In the genomic region with DNA sequence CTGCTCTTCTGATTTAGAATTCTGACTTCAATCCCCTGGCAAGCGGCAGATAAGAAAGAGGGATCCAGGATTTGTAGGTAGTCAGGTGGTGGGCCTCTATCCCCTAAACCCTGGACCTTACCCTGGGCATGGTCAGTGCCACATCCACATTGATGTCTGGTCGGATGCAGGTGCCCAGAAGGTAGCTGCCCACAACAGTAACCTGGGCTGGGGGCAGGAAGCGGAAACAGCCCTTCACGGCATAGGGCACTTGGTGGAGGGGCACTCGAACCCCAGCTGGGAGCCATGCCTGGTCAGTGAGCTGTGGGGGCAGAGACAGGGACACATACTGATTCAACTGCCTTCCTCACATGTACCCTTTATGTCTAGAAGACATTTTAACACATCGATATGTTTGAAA, we compare ENCODE assay signal across 21 cellular contexts. TPM values are rescaled to one million over a fixed set of nuclear protein-coding genes. Genes with fewer than 3 reads are reported as not detected.
DNase-seq lines count a peak whose midpoint lies in the region; ATAC-seq and TF ChIP-seq lines count a peak whose summit lies in the region.
"Had no signal": no experiment of that assay in that cellular context is flagged by ENCODE, and none has a peak within 500 bp of the region (broad histone marks: within the 10 kb centered on the region; RNA-seq: fewer than 3 reads in every experiment).

No MANE protein-coding gene starts in this region.

- no peak overlapping the region for H3K27ac ChIP-seq in mammary epithelial cell (ENCODE audit: insufficient read depth, low read depth, low read length)
- H3K27ac ChIP-seq in GM23248, result no peak overlapping the region
- H3K27ac ChIP-seq: BLaER1 treated with 17β-estradiol and CSF1 and Interleukin-3, amounts not matched to agents 10 nM and 100 nM; Peyer's patch had no signal

- H3K4me1 ChIP-seq in mammary epithelial cell (ENCODE audit: insufficient read depth, low read length) (peaks cover 20% of the 10 kb centered on the region), GM23248 (ENCODE audit: insufficient read depth) (peaks cover 18% of the 10 kb centered on the region; the same call in 1 of the 2 replicates)

- H3K27ac Mint-ChIP-seq in MCF 10A (ENCODE audit: low read depth, unreplicated experiment), result peak overlapping the region; percentile 23
- H3K27ac Mint-ChIP-seq in activated T-helper 17 cell treated with anti-CD3 and anti-CD28 coated beads, Interleukin-2, amount 50 U/mL, for 72 hours, result peak overlapping the region; percentile 64
- H3K27ac Mint-ChIP-seq in natural killer cell treated with Interleukin-12 subunit alpha and Interleukin-12 subunit beta and Interleukin-15 and Interleukin-18, amount 100 ng/mL, for 72 hours, result no peak overlapping the region
- H3K27ac Mint-ChIP-seq in stimulated activated effector memory CD8-positive, alpha-beta T cell treated with anti-CD3 and anti-CD28 coated beads, Interleukin-12 subunit alpha, Interleukin-12 subunit beta, amount 100 ng/mL, for 72 hours, result peak overlapping the region; percentile 73
- H3K27ac Mint-ChIP-seq in CD14-positive monocyte, result no peak overlapping the region
- H3K27ac Mint-ChIP-seq: HFFc6 had no signal

- dilution Hi-C loops in mammary epithelial cell (cut with HindIII; ENCODE audit: low sequenced_read_pairs), result no loop called here

- H3K4me3 Mint-ChIP-seq in MCF 10A (ENCODE audit: unreplicated experiment), result no peak overlapping the region
- no peak overlapping the region for H3K4me3 Mint-ChIP-seq in activated T-helper 17 cell treated with anti-CD3 and anti-CD28 coated beads, Interleukin-2, amount 50 U/mL, for 72 hours
- H3K4me3 Mint-ChIP-seq in natural killer cell treated with Interleukin-12 subunit alpha and Interleukin-12 subunit beta and Interleukin-15 and Interleukin-18, amount 100 ng/mL, for 72 hours, result no peak overlapping the region
- H3K4me3 Mint-ChIP-seq in stimulated activated effector memory CD8-positive, alpha-beta T cell treated with anti-CD3 and anti-CD28 coated beads, Interleukin-12 subunit alpha, Interleukin-12 subunit beta, amount 100 ng/mL, for 72 hours, result no peak overlapping the region
- H3K4me3 Mint-ChIP-seq in CD14-positive monocyte, result no peak overlapping the region
- H3K4me3 Mint-ChIP-seq: HFFc6 had no signal

- H3K27me3 Mint-ChIP-seq in MCF 10A (ENCODE audit: insufficient read depth, unreplicated experiment), result no peaks in the 10 kb centered on the region
- H3K27me3 Mint-ChIP-seq in activated T-helper 17 cell treated with anti-CD3 and anti-CD28 coated beads, Interleukin-2, amount 50 U/mL, for 72 hours, result no peaks in the 10 kb centered on the region
- H3K27me3 Mint-ChIP-seq in natural killer cell treated with Interleukin-12 subunit alpha and Interleukin-12 subunit beta and Interleukin-15 and Interleukin-18, amount 100 ng/mL, for 72 hours, result no peaks in the 10 kb centered on the region
- H3K27me3 Mint-ChIP-seq in CD14-positive monocyte (ENCODE audit: low read depth in 3 of 3), result no peaks in the 10 kb centered on the region

- no peak overlapping the region for H3K4me3 ChIP-seq in mammary epithelial cell (replicated peaks in 1 of 3; ENCODE audit: insufficient read depth in 1 of 3, low read depth in 2 of 3, low read length in 3 of 3)
- no peak overlapping the region for H3K4me3 ChIP-seq in GM23248
- H3K4me3 ChIP-seq: BLaER1 treated with 17β-estradiol and CSF1 and Interleukin-3, amounts not matched to agents 10 nM and 100 nM; Peyer's patch had no signal

- no peaks in the 10 kb centered on the region for H3K9me2 ChIP-seq in GM23248 (ENCODE audit: insufficient read depth)

- intact Hi-C loops in MCF 10A (cut with micrococcal nuclease), result loop anchor here (5.0 kb wide), 1 partner anchor 243 kb away; no protein-coding TSS in a partner anchor
- intact Hi-C loops in mammary epithelial cell (cut with micrococcal nuclease), result loop anchor here (5.0 to 10.0 kb wide), 2 partner anchors 132 to 855 kb away; a partner anchor contains a TSS
- intact Hi-C loops in CD14-positive monocyte (cut with micrococcal nuclease), result loop anchor here in 1 of 2 donors (10.0 kb wide), 2 partner anchors 175 to 445 kb away; a partner anchor contains a TSS

- no peak overlapping the region for H3K4me2 ChIP-seq in mammary epithelial cell (ENCODE audit: insufficient read depth, low read depth, low read length)
- no peak overlapping the region for H3K4me2 ChIP-seq in GM23248 (ENCODE audit: unreplicated experiment)
- H3K4me2 ChIP-seq: BLaER1 treated with 17β-estradiol and CSF1 and Interleukin-3, amounts not matched to agents 10 nM and 100 nM had no signal

- no peaks in the 10 kb centered on the region for H3F3A ChIP-seq in GM23248 (ENCODE audit: insufficient read depth)

- BruUV-seq in MCF 10A (replicated peaks; lab: Mats Ljungman, UMichigan) (no TSS peak), mammary epithelial cell (replicated peaks; lab: Mats Ljungman, UMichigan) (no TSS peak)

- POLR2A ChIA-PET in MCF 10A (lab: Yijun Ruan, JAX), result interaction anchor here (0.6 to 1.0 kb wide), 2 partner anchors 27 to 189 kb away, joined by 3 read pairs; no protein-coding TSS in a partner anchor

- DNase-seq in MCF 10A (ENCODE audit: unreplicated experiment), result no peak
- DNase-seq in mammary epithelial cell, result no peak
- peak; percentile 18 for DNase-seq in natural killer cell treated with Interleukin-12 subunit alpha and Interleukin-12 subunit beta and Interleukin-15 and Interleukin-18, amount 100 ng/mL, for 72 hours (ENCODE audit: low spot score)
- DNase-seq in stimulated activated effector memory CD8-positive, alpha-beta T cell treated with anti-CD3 and anti-CD28 coated beads, Interleukin-12 subunit alpha, Interleukin-12 subunit beta, amount 100 ng/mL, for 72 hours (ENCODE audit: low spot score in 2 of 2), result no peak
- no peak for DNase-seq in RPMI8226
- no peak for DNase-seq in GM23248
- no peak for DNase-seq in CD14-positive monocyte (ENCODE audit: low spot score)
- DNase-seq: DMS79 treated with DMSO at 0.1 percent for 48 hours; HFFc6; KBM-7; NCI-H1417; NCI-H187; NCI-H2107; NCI-H510A; NCI-H748 treated with DMSO at 0.1 percent for 48 hours; NK-92 treated with Interleukin-12 subunit alpha and Interleukin-12 subunit beta, amount 100 ng/mL, for 24 hours; SHP77 treated with DMSO at 0.1 percent for 48 hours had no signal

- no peak for ATAC-seq in activated T-helper 17 cell treated with anti-CD3 and anti-CD28 coated beads, Interleukin-2, amount 50 U/mL, for 72 hours (replicated peaks)
- no peak for ATAC-seq in natural killer cell treated with Interleukin-12 subunit alpha and Interleukin-12 subunit beta and Interleukin-15 and Interleukin-18, amount 100 ng/mL, for 72 hours
- ATAC-seq in stimulated activated effector memory CD8-positive, alpha-beta T cell treated with anti-CD3 and anti-CD28 coated beads, Interleukin-12 subunit alpha, Interleukin-12 subunit beta, amount 100 ng/mL, for 72 hours, result no peak

- no peaks in the 10 kb centered on the region for H3K9me3 Mint-ChIP-seq in MCF 10A (ENCODE audit: unreplicated experiment)
- H3K9me3 Mint-ChIP-seq in activated T-helper 17 cell treated with anti-CD3 and anti-CD28 coated beads, Interleukin-2, amount 50 U/mL, for 72 hours, result no peaks in the 10 kb centered on the region
- no peaks in the 10 kb centered on the region for H3K9me3 Mint-ChIP-seq in natural killer cell treated with Interleukin-12 subunit alpha and Interleukin-12 subunit beta and Interleukin-15 and Interleukin-18, amount 100 ng/mL, for 72 hours
- no peaks in the 10 kb centered on the region for H3K9me3 Mint-ChIP-seq in stimulated activated effector memory CD8-positive, alpha-beta T cell treated with anti-CD3 and anti-CD28 coated beads, Interleukin-12 subunit alpha, Interleukin-12 subunit beta, amount 100 ng/mL, for 72 hours
- no peaks in the 10 kb centered on the region for H3K9me3 Mint-ChIP-seq in CD14-positive monocyte
- H3K9me3 Mint-ChIP-seq: HFFc6 had no signal

- TF ChIP-seq CTCF in MCF 10A (IDR thresholded peaks at IDR 0.05; ENCODE audit: unreplicated experiment), result no peak
- TF ChIP-seq CTCF in mammary epithelial cell (conservative IDR thresholded peaks at IDR 0.05 in 1 of 2, IDR thresholded peaks at IDR 0.05 in 1 of 2; ENCODE audit: extremely low read depth in 1 of 2, insufficient read depth in 1 of 2, low read depth in 1 of 2, low read length in 2 of 2), result no peak
- no peak for TF ChIP-seq CTCF in CD14-positive monocyte (IDR thresholded peaks at IDR 0.05)

- WGBS in mammary epithelial cell (ENCODE audit: low coverage, missing lambda C conversion rate), result 97% methylated on average over 5 of the region's 6 CpGs
- 85 to 87% methylated on average over 6 of the region's 6 CpGs for WGBS in GM23248 (ENCODE audit: low coverage in 1 of 2, low lambda C conversion rate in 2 of 2, missing lambda C conversion rate in 2 of 2), 2 experiments

- H2AFZ ChIP-seq in mammary epithelial cell (ENCODE audit: low read depth, low read length) (no peak overlapping the region), GM23248 (no peak overlapping the region)

- H3K79me2 ChIP-seq in mammary epithelial cell (ENCODE audit: insufficient read depth, low read length) (peaks cover 36% of the 10 kb centered on the region), GM23248 (ENCODE audit: insufficient read depth) (peaks cover 38% of the 10 kb centered on the region)

- CTCF ChIA-PET in MCF 10A (lab: Yijun Ruan, JAX) (interaction anchor here (0.7 to 5.0 kb wide), 7 partner anchors 17 to 244 kb away, joined by 4 to 63 read pairs (median 4); a partner anchor contains a TSS), mammary epithelial cell (lab: Charles Lee; ENCODE audit: low non-redundant PET) (no interaction called here)

- H3K9ac ChIP-seq in mammary epithelial cell (ENCODE audit: insufficient read depth, low read length) (no peak overlapping the region), GM23248 (no peak overlapping the region)

- H4K20me1 ChIP-seq in mammary epithelial cell (ENCODE audit: insufficient read depth, low read length), result no peaks in the 10 kb centered on the region
- no peaks in the 10 kb centered on the region for H4K20me1 ChIP-seq in GM23248 (ENCODE audit: insufficient read depth)

- in situ Hi-C loops in mammary epithelial cell (cut with MboI; ENCODE audit: low sequenced_read_pairs in 2 of 2), result loop anchor here (25.0 kb wide), 2 partner anchors 183 to 233 kb away; a partner anchor contains a TSS
- in situ Hi-C loops in GM23248 (cut with MboI), result loop anchor here (25.0 kb wide), 1 partner anchor 383 kb away; a partner anchor contains a TSS

- H3K36me3 ChIP-seq in mammary epithelial cell (ENCODE audit: insufficient read depth, low read length), result peaks cover 41% of the 10 kb centered on the region
- peaks cover 29% of the 10 kb centered on the region; the same call in 1 of the 2 replicates for H3K36me3 ChIP-seq in GM23248 (ENCODE audit: low read depth)

- H3K9me3 ChIP-seq in mammary epithelial cell (replicated peaks; ENCODE audit: insufficient read depth, low read length) (no peaks in the 10 kb centered on the region), GM23248 (ENCODE audit: low read depth) (no peaks in the 10 kb centered on the region)
- H3K9me3 ChIP-seq: BLaER1 treated with 17β-estradiol and CSF1 and Interleukin-3, amounts not matched to agents 10 nM and 100 nM; Peyer's patch had no signal

- H3K36me3 Mint-ChIP-seq in MCF 10A (ENCODE audit: insufficient read depth, unreplicated experiment) (peaks cover 45% of the 10 kb centered on the region), CD14-positive monocyte (peaks cover 62 to 75% of the 10 kb centered on the region in 2 donors)
- peaks cover 81% of the 10 kb centered on the region for H3K36me3 Mint-ChIP-seq in activated T-helper 17 cell treated with anti-CD3 and anti-CD28 coated beads, Interleukin-2, amount 50 U/mL, for 72 hours (ENCODE audit: low read depth)
- peaks cover 7% of the 10 kb centered on the region for H3K36me3 Mint-ChIP-seq in natural killer cell treated with Interleukin-12 subunit alpha and Interleukin-12 subunit beta and Interleukin-15 and Interleukin-18, amount 100 ng/mL, for 72 hours
- H3K36me3 Mint-ChIP-seq in stimulated activated effector memory CD8-positive, alpha-beta T cell treated with anti-CD3 and anti-CD28 coated beads, Interleukin-12 subunit alpha, Interleukin-12 subunit beta, amount 100 ng/mL, for 72 hours, result peaks cover 82% of the 10 kb centered on the region

- H3K27me3 ChIP-seq in mammary epithelial cell (ENCODE audit: insufficient read depth, low read length) (no peaks in the 10 kb centered on the region), GM23248 (replicated peaks; ENCODE audit: insufficient read depth) (no peaks in the 10 kb centered on the region)
- H3K27me3 ChIP-seq: BLaER1 treated with 17β-estradiol and CSF1 and Interleukin-3, amounts not matched to agents 10 nM and 100 nM; Peyer's patch had no signal

- H3K4me1 Mint-ChIP-seq in MCF 10A (ENCODE audit: insufficient read depth, unreplicated experiment) (peaks cover 10% of the 10 kb centered on the region), CD14-positive monocyte (peaks cover 16% of the 10 kb centered on the region)
- peaks cover 6% of the 10 kb centered on the region for H3K4me1 Mint-ChIP-seq in activated T-helper 17 cell treated with anti-CD3 and anti-CD28 coated beads, Interleukin-2, amount 50 U/mL, for 72 hours
- H3K4me1 Mint-ChIP-seq in natural killer cell treated with Interleukin-12 subunit alpha and Interleukin-12 subunit beta and Interleukin-15 and Interleukin-18, amount 100 ng/mL, for 72 hours (ENCODE audit: low read depth in 2 of 2), result peaks cover 18 to 23% of the 10 kb centered on the region in 2 donors
- peaks cover 22% of the 10 kb centered on the region for H3K4me1 Mint-ChIP-seq in stimulated activated effector memory CD8-positive, alpha-beta T cell treated with anti-CD3 and anti-CD28 coated beads, Interleukin-12 subunit alpha, Interleukin-12 subunit beta, amount 100 ng/mL, for 72 hours

RNA-seq across cellular contexts. Expression of a gene that starts 3.8 kb away (rescaled TPM):
- total RNA-seq in MCF 10A (2022), result 37.2 and 48.6 TPM in 2 replicates
- total RNA-seq in mammary epithelial cell, result 10 to 100 TPM; 34.2 to 59.0 TPM
- 51.8 TPM for polyA plus RNA-seq in mammary epithelial cell
- 107 TPM for polyA minus RNA-seq in mammary epithelial cell
- total RNA-seq in activated T-helper 17 cell treated with anti-CD3 and anti-CD28 coated beads, Interleukin-2, amount 50 U/mL, for 72 hours, result 10 to 100 TPM; 25.9 to 58.3 TPM
- total RNA-seq in natural killer cell treated with Interleukin-12 subunit alpha and Interleukin-12 subunit beta and Interleukin-15 and Interleukin-18, amount 100 ng/mL, for 72 hours, result 100 to 1,000 TPM in 1 of 2 donors, 10 to 100 TPM in 1; 48.3 to 104 TPM
- 27.9 and 31.2 TPM in 2 replicates for total RNA-seq in GM23248 (2014; rRNA removed; shearing (Covaris generic))
- polyA plus RNA-seq in GM23248 (2016; fragmentation: Nextera tagmentation; extraction: Ambion mirVana), result 18.0 and 19.4 TPM in 2 replicates
- polyA plus RNA-seq in CD14-positive monocyte, result 10 to 100 TPM in 1 of 2 donors, 1 to 10 TPM in 1; 4.6 to 10.1 TPM

RNA-seq across cellular contexts. Expression of a gene that starts 22.5 kb away (rescaled TPM):
- total RNA-seq in MCF 10A (2022) (0.83 and 0.89 TPM in 2 replicates), mammary epithelial cell (10 to 100 TPM; 11.0 to 20.0 TPM)
- polyA plus RNA-seq in mammary epithelial cell (38.7 TPM), GM23248 (2016; fragmentation: Nextera tagmentation; extraction: Ambion mirVana) (0.19 and 0.29 TPM in 2 replicates), CD14-positive monocyte (under 1 TPM; 0.63 to 0.70 TPM)
- 50.9 TPM for polyA minus RNA-seq in mammary epithelial cell
- total RNA-seq in activated T-helper 17 cell treated with anti-CD3 and anti-CD28 coated beads, Interleukin-2, amount 50 U/mL, for 72 hours, result 10 to 100 TPM; 37.3 to 72.5 TPM
- total RNA-seq in natural killer cell treated with Interleukin-12 subunit alpha and Interleukin-12 subunit beta and Interleukin-15 and Interleukin-18, amount 100 ng/mL, for 72 hours, result 1 to 10 TPM; 1.4 to 1.9 TPM
- not detected in 2 replicates for total RNA-seq in GM23248 (2014; rRNA removed; shearing (Covaris generic))

RNA-seq across cellular contexts. Expression of a gene that starts 54.2 kb away (rescaled TPM):
- 12.5 and 13.0 TPM in 2 replicates for total RNA-seq in MCF 10A (2022)
- total RNA-seq in mammary epithelial cell, result 1 to 10 TPM; 3.0 to 7.2 TPM
- 0.67 TPM for polyA plus RNA-seq in mammary epithelial cell
- not detected for polyA minus RNA-seq in mammary epithelial cell
- 1 to 10 TPM; 2.9 to 9.7 TPM for total RNA-seq in activated T-helper 17 cell treated with anti-CD3 and anti-CD28 coated beads, Interleukin-2, amount 50 U/mL, for 72 hours
- 1 to 10 TPM in 1 of 2 donors, not detected in 1; 3.9 TPM for total RNA-seq in natural killer cell treated with Interleukin-12 subunit alpha and Interleukin-12 subunit beta and Interleukin-15 and Interleukin-18, amount 100 ng/mL, for 72 hours
- 0.11 TPM in 1 of 2 replicates, not detected in the other for total RNA-seq in GM23248 (2014; rRNA removed; shearing (Covaris generic))
- polyA plus RNA-seq in GM23248 (2016; fragmentation: Nextera tagmentation; extraction: Ambion mirVana), result 0.49 and 0.74 TPM in 2 replicates
- polyA plus RNA-seq in CD14-positive monocyte, result not detected
- total RNA-seq: A673, Peyer's patch had no signal

Comparison
In these comparisons a context has a peak if more than half of its experiments do, and no peak if none do; other contexts are left out.
1. H3K27ac Mint-ChIP-seq: peak in MCF 10A (single experiment), activated T-helper 17 cell treated with anti-CD3 and anti-CD28 coated beads, Interleukin-2, amount 50 U/mL, for 72 hours (single experiment) and stimulated activated effector memory CD8-positive, alpha-beta T cell treated with anti-CD3 and anti-CD28 coated beads, Interleukin-12 subunit alpha, Interleukin-12 subunit beta, amount 100 ng/mL, for 72 hours (single experiment); none in natural killer cell treated with Interleukin-12 subunit alpha and Interleukin-12 subunit beta and Interleukin-15 and Interleukin-18, amount 100 ng/mL, for 72 hours (0 of 2) and CD14-positive monocyte (0 of 7).